Comparison of ENCODE assay signal across 16 cellular contexts in genomic region chr16:69083306-69083941, GRCh38. TPM values are rescaled to one million over a fixed set of nuclear protein-coding genes. Genes with fewer than 3 reads are reported as not detected.
DNase-seq lines count a peak whose midpoint lies in the region; ATAC-seq, FAIRE-seq and TF ChIP-seq lines count a peak whose summit lies in the region.
"Had no signal": no experiment of that assay in that cellular context is flagged by ENCODE, and none has a peak within 500 bp of the region (broad histone marks: within the 10 kb centered on the region; RNA-seq: fewer than 3 reads in every experiment).

No MANE protein-coding gene starts in this region.

- no peak overlapping the region for H3K4me3 ChIP-seq in HEK293 (ENCODE audit: low read depth, low read length)
- H3K4me3 ChIP-seq in K562: no peak overlapping the region
- no peak overlapping the region for H3K4me3 ChIP-seq in mesenchymal stem cell (ENCODE audit: insufficient read depth in 1 of 2, low read depth in 1 of 2, low read length in 2 of 2)
- H3K4me3 ChIP-seq: BLaER1, coronary artery, heart left ventricle had no signal

- DNase-seq in ELF-1 (ENCODE audit: low read depth, low spot score) (peak; percentile 48), K562 (ENCODE audit: extremely low read depth in 1 of 4, low spot score in 3 of 4) (no peak), mesenchymal stem cell (no peak), GDM1 (lab: John Stamatoyannopoulos, UW) (no peak), CD14-positive monocyte (ENCODE audit: low spot score) (no peak), natural killer cell (no peak)
- DNase-seq: activated gamma-delta T cell, aorta, heart left ventricle, NCI-H1105 treated with DMSO at 0.1 percent for 48 hours had no signal

- H4K20me1 ChIP-seq in K562 (replicated peaks; ENCODE audit: control insufficient read depth, insufficient read depth, low read length): no peaks in the 10 kb centered on the region
- H4K20me1 ChIP-seq: BLaER1 had no signal

- H3K23ac ChIP-seq in mesenchymal stem cell (ENCODE audit: low read length in 2 of 2): no peak overlapping the region

- H3K9me3 ChIP-seq in HEK293 (ENCODE audit: control insufficient read depth, insufficient read depth, low read depth, low read length) (no peaks in the 10 kb centered on the region), K562 (replicated peaks; ENCODE audit: control insufficient read depth, insufficient read depth, low read depth, low read length) (no peaks in the 10 kb centered on the region), mesenchymal stem cell (ENCODE audit: control insufficient read depth, low read length) (no peaks in the 10 kb centered on the region)
- H3K9me3 ChIP-seq: BLaER1, heart left ventricle had no signal

- no peak overlapping the region for H2AFZ ChIP-seq in K562 (ENCODE audit: low read depth, low read length)
- H2AFZ ChIP-seq in mesenchymal stem cell (ENCODE audit: low read depth, low read length): no peak overlapping the region

- TF ChIP-seq CTCF in HEK293 (tag by site-specific recombination; IDR thresholded peaks at IDR 0.05) (no peak), K562 (IDR thresholded peaks at IDR 0.05 in 2 of 3, conservative IDR thresholded peaks at IDR 0.05 in 1 of 3; ENCODE audit: insufficient read depth in 2 of 3, low read depth in 1 of 3, low read length in 3 of 3) (peak; percentile 32 to 48 (median 40); a peak in 4 of 6 replicates), CD14-positive monocyte (IDR thresholded peaks at IDR 0.05) (no peak), natural killer cell (IDR thresholded peaks at IDR 0.05) (no peak)

- no peak overlapping the region for H2BK15ac ChIP-seq in mesenchymal stem cell (ENCODE audit: low read depth, poor library complexity, severe bottlenecking)

- TF ChIP-seq POLR2A in K562 (conservative IDR thresholded peaks at IDR 0.05): no peak

- H3K9me3 Mint-ChIP-seq in CD14-positive monocyte (peaks cover 0 to 5% (median 0%) of the 10 kb centered on the region in 7 donors), natural killer cell (no peaks in the 10 kb centered on the region)
- H3K9me3 Mint-ChIP-seq: stimulated activated naive CD8-positive, alpha-beta T cell treated with anti-CD3 and anti-CD28 coated beads, Interleukin-15, Interleukin-2, amounts not matched to agents 100 ng/mL and 50 ng/mL, for 24 hours had no signal

- TF ChIP-seq RAD21 in K562 (CRISPR knock-in tag; conservative IDR thresholded peaks at IDR 0.05 in 1 of 2, IDR thresholded peaks at IDR 0.05 in 1 of 2): no peak; a peak in 1 of 4 replicates

- no peaks in the 10 kb centered on the region for H3K79me1 ChIP-seq in mesenchymal stem cell (replicated peaks; ENCODE audit: low read length, poor library complexity, severe bottlenecking)

- TF ChIP-seq EP300 in K562 (IDR thresholded peaks at IDR 0.05; ENCODE audit: low read length): no peak

- no peak overlapping the region for H2BK120ac ChIP-seq in mesenchymal stem cell (ENCODE audit: low read depth, low read length)

- no peak overlapping the region for H2BK12ac ChIP-seq in mesenchymal stem cell (ENCODE audit: low read length in 2 of 2)

- H3K4me2 ChIP-seq in K562 (ENCODE audit: insufficient read depth, low read length) (no peak overlapping the region), mesenchymal stem cell (ENCODE audit: low read length, poor library complexity, severe bottlenecking) (no peak overlapping the region)
- H3K4me2 ChIP-seq: BLaER1 had no signal

- no peak overlapping the region for H3K4ac ChIP-seq in mesenchymal stem cell (ENCODE audit: low read depth in 1 of 2, low read length in 2 of 2)

- no TSS peak for BruUV-seq in K562 (replicated peaks; lab: Mats Ljungman, UMichigan)

- peak; percentile 35 for FAIRE-seq in K562 (lab: Jason Lieb, UNC)

- no peaks in the 10 kb centered on the region for H3K4me1 ChIP-seq in HEK293 (ENCODE audit: control insufficient read depth, insufficient read depth, low read length)
- H3K4me1 ChIP-seq in K562 (replicated peaks in 1 of 2; ENCODE audit: control insufficient read depth in 2 of 2, insufficient read depth in 2 of 2, low read length in 2 of 2): peaks cover 0 to 4% of the 10 kb centered on the region in 2 experiments; a peak in 1 of 5 replicates
- H3K4me1 ChIP-seq in mesenchymal stem cell (ENCODE audit: control insufficient read depth, insufficient read depth, low read depth, low read length): peaks cover 11% of the 10 kb centered on the region

- H3K9ac ChIP-seq in K562 (ENCODE audit: insufficient read depth in 1 of 2, low read depth in 2 of 2, low read length in 2 of 2): no peak overlapping the region
- no peak overlapping the region for H3K9ac ChIP-seq in mesenchymal stem cell (ENCODE audit: low read length)
- H3K9ac ChIP-seq: BLaER1 had no signal

- ATAC-seq in K562 (peak; percentile 87), natural killer cell (no peak), HG02938 (IDR thresholded peaks at IDR 0.05; ENCODE audit: unreplicated experiment) (no peak)

- H3K36me3 Mint-ChIP-seq in CD14-positive monocyte (peaks cover 19 to 32% of the 10 kb centered on the region in 2 donors), natural killer cell (no peaks in the 10 kb centered on the region)

- in situ Hi-C loops in K562 (cut with MboI): no loop called here

- H3K27me3 Mint-ChIP-seq in CD14-positive monocyte (ENCODE audit: low read depth in 3 of 3): no peaks in the 10 kb centered on the region
- no peaks in the 10 kb centered on the region for H3K27me3 Mint-ChIP-seq in natural killer cell (ENCODE audit: low read depth in 2 of 2)
- H3K27me3 Mint-ChIP-seq: progenitor cell of endocrine pancreas; stimulated activated naive CD8-positive, alpha-beta T cell treated with anti-CD3 and anti-CD28 coated beads, Interleukin-15, Interleukin-2, amounts not matched to agents 100 ng/mL and 50 ng/mL, for 24 hours had no signal

- CTCF ChIA-PET in HEK293 (lab: Yijun Ruan, JAX) (interaction anchor here (0.9 to 1.6 kb wide), 2 partner anchors 28 to 173 kb away, joined by 3 to 5 read pairs; no protein-coding TSS in a partner anchor), K562 (lab: Yijun Ruan, JAX; ENCODE audit: low intra/inter-chr PET ratio) (no interaction called here)

- intact Hi-C loops in K562 (cut with micrococcal nuclease): no loop called here
- intact Hi-C loops in CD14-positive monocyte (cut with micrococcal nuclease): no loop called here
- intact Hi-C loops in natural killer cell (cut with micrococcal nuclease): no loop called here

- WGBS in K562 (ENCODE audit: insufficient coverage, low coverage, missing lambda C conversion rate): 78% methylated on average over 16 of the region's 16 CpGs
- 98% methylated on average over 13 of the region's 16 CpGs for WGBS in mesenchymal stem cell

- POLR2A ChIA-PET in HEK293 (lab: Yijun Ruan, JAX) (no interaction called here), K562 (lab: Yijun Ruan, JAX) (no interaction called here)

- H3K4me1 Mint-ChIP-seq in CD14-positive monocyte (peaks cover 8% of the 10 kb centered on the region), natural killer cell (no peaks in the 10 kb centered on the region)

- no peak overlapping the region for H3K4me3 Mint-ChIP-seq in CD14-positive monocyte
- H3K4me3 Mint-ChIP-seq in natural killer cell: no peak overlapping the region
- H3K4me3 Mint-ChIP-seq: stimulated activated naive CD8-positive, alpha-beta T cell treated with anti-CD3 and anti-CD28 coated beads, Interleukin-15, Interleukin-2, amounts not matched to agents 100 ng/mL and 50 ng/mL, for 24 hours had no signal

- H2BK5ac ChIP-seq in mesenchymal stem cell (ENCODE audit: low read depth, low read length, poor library complexity, severe bottlenecking): no peak overlapping the region

- H4K91ac ChIP-seq in mesenchymal stem cell (ENCODE audit: low read length): no peak overlapping the region

- no peak overlapping the region for H3K14ac ChIP-seq in mesenchymal stem cell (ENCODE audit: low read length in 2 of 2)

- H2AK5ac ChIP-seq in mesenchymal stem cell (ENCODE audit: low read length, severe bottlenecking): peak overlapping the region; percentile 60

- no peaks in the 10 kb centered on the region for H3K79me2 ChIP-seq in K562 (ENCODE audit: control insufficient read depth, insufficient read depth, low read length)

- H3K36me3 ChIP-seq in HEK293 (ENCODE audit: control insufficient read depth in 2 of 2, insufficient read depth in 1 of 2, low read length in 2 of 2): no peaks in the 10 kb centered on the region; a peak in 1 of 3 replicates
- no peaks in the 10 kb centered on the region for H3K36me3 ChIP-seq in K562 (ENCODE audit: control insufficient read depth, insufficient read depth, low read length)
- peaks cover 8 to 12% of the 10 kb centered on the region in 2 experiments for H3K36me3 ChIP-seq in mesenchymal stem cell (ENCODE audit: control insufficient read depth in 1 of 2, insufficient read depth in 2 of 2, low read depth in 1 of 2, low read length in 2 of 2)

- H3K27me3 ChIP-seq in K562 (ENCODE audit: control insufficient read depth in 2 of 2, insufficient read depth in 2 of 2, low read length in 2 of 2) (no peaks in the 10 kb centered on the region), mesenchymal stem cell (ENCODE audit: control insufficient read depth in 1 of 2, insufficient read depth in 1 of 2, low read length in 2 of 2) (no peaks in the 10 kb centered on the region)
- H3K27me3 ChIP-seq: BLaER1, heart left ventricle had no signal

- H4K8ac ChIP-seq in mesenchymal stem cell (ENCODE audit: low read length): no peak overlapping the region

- H3K27ac ChIP-seq in HEK293 (ENCODE audit: extremely low read depth, low read depth, low read length): no peak overlapping the region
- H3K27ac ChIP-seq in K562 (ENCODE audit: extremely low read depth, low read depth, low read length): no peak overlapping the region
- no peak overlapping the region for H3K27ac ChIP-seq in mesenchymal stem cell (ENCODE audit: low read length, poor library complexity, severe bottlenecking)
- H3K27ac ChIP-seq: BLaER1, coronary artery, heart left ventricle had no signal

- H3K18ac ChIP-seq in mesenchymal stem cell (ENCODE audit: low read depth in 1 of 2, low read length in 2 of 2): no peak overlapping the region

- H3K27ac Mint-ChIP-seq in CD14-positive monocyte (no peak overlapping the region), natural killer cell (no peak overlapping the region)
- H3K27ac Mint-ChIP-seq: progenitor cell of endocrine pancreas; stimulated activated naive CD8-positive, alpha-beta T cell treated with anti-CD3 and anti-CD28 coated beads, Interleukin-15, Interleukin-2, amounts not matched to agents 100 ng/mL and 50 ng/mL, for 24 hours had no signal

- peaks cover 4% of the 10 kb centered on the region for H3K9me1 ChIP-seq in K562 (ENCODE audit: control insufficient read depth, insufficient read depth, low read length)

RNA-seq across cellular contexts. Expression of gene HAS3, which starts 22.0 kb away (rescaled TPM):
- 0.88 and 1.3 TPM in 2 replicates for total RNA-seq in K562 (2011; cell fraction: chromatin; rRNA removed; ENCODE audit: low replicate concordance)
- 0.92 and 1.2 TPM in 2 replicates for total RNA-seq in K562 (2011; cell fraction: nucleolus; rRNA removed)
- 0.53 and 1.2 TPM in 2 replicates for total RNA-seq in K562 (2011; cell fraction: nucleoplasm; rRNA removed)
- total RNA-seq in K562 (2014; rRNA removed) (0.04 and 0.09 TPM in 2 replicates), K562 (2014; rRNA removed; fragmentation: Illumina TruSeq; extraction: Trizol) (0.07 and 0.10 TPM in 2 replicates), K562 (2015; rRNA removed; fragmentation: Illumina TruSeq; extraction: Trizol) (0.14 and 0.23 TPM in 2 replicates), K562 (2021) (0.33 and 0.38 TPM in 2 replicates), natural killer cell (1 to 10 TPM; 1.8 to 2.5 (median 2.3) TPM)
- polyA plus RNA-seq in K562 (2011; rRNA removed) (0.22 and 0.29 TPM in 2 replicates), K562 (2014; fragmentation: Illumina TruSeq; extraction: Trizol) (0.18 and 0.19 TPM in 2 replicates), K562 (2014; fragmentation: Nextera tagmentation; extraction: Ambion mirVana) (under 1 TPM in 1 of 2 experiments, not detected in 1; 0.04 TPM), K562 (2014; rRNA removed) (0.12 and 0.13 TPM in 2 replicates), CD14-positive monocyte (not detected)
- polyA plus RNA-seq in K562 (2011; cell fraction: cytosol; rRNA removed): 0.19 and 0.49 TPM in 2 replicates
- polyA plus RNA-seq in K562 (2011; cell fraction: nucleus; rRNA removed): 0.42 and 0.95 TPM in 2 replicates
- 0.21 and 0.29 TPM in 2 replicates for polyA plus RNA-seq in K562 (2012)
- 0.18 and 0.53 TPM in 2 replicates for polyA minus RNA-seq in K562 (2011; rRNA and poly(A)+ RNA removed)
- not detected in 2 replicates for polyA minus RNA-seq in K562 (2011; cell fraction: cytosol; rRNA and poly(A)+ RNA removed)
- polyA minus RNA-seq in K562 (2011; cell fraction: nucleus; rRNA and poly(A)+ RNA removed): 0.67 and 0.78 TPM in 2 replicates
- polyA plus RNA-seq in mesenchymal stem cell (2013, experiment 1 of 2): 0.06 TPM
- 0.10 TPM for polyA plus RNA-seq in mesenchymal stem cell (2013, experiment 2 of 2)

RNA-seq across cellular contexts. Expression of gene CHTF8, which starts 49.0 kb away (rescaled TPM):
- total RNA-seq in K562 (2011; cell fraction: chromatin; rRNA removed; ENCODE audit: low replicate concordance): 68.1 and 102 TPM in 2 replicates
- 51.5 and 64.2 TPM in 2 replicates for total RNA-seq in K562 (2011; cell fraction: nucleolus; rRNA removed)
- total RNA-seq in K562 (2011; cell fraction: nucleoplasm; rRNA removed): 54.0 and 55.2 TPM in 2 replicates
- total RNA-seq in K562 (2014; rRNA removed) (45.9 and 54.0 TPM in 2 replicates), K562 (2014; rRNA removed; fragmentation: Illumina TruSeq; extraction: Trizol) (99.5 and 108 TPM in 2 replicates), K562 (2015; rRNA removed; fragmentation: Illumina TruSeq; extraction: Trizol) (108 and 114 TPM in 2 replicates), K562 (2021) (115 and 118 TPM in 2 replicates), natural killer cell (10 to 100 TPM; 45.7 to 76.5 (median 74.2) TPM)
- polyA plus RNA-seq in K562 (2011; rRNA removed) (113 and 137 TPM in 2 replicates), K562 (2014; fragmentation: Illumina TruSeq; extraction: Trizol) (163 and 199 TPM in 2 replicates), K562 (2014; fragmentation: Nextera tagmentation; extraction: Ambion mirVana) (10 to 100 TPM; 20.2 to 21.5 TPM), K562 (2014; rRNA removed) (119 and 135 TPM in 2 replicates), CD14-positive monocyte (100 to 1,000 TPM; 158 to 172 TPM)
- 152 and 175 TPM in 2 replicates for polyA plus RNA-seq in K562 (2011; cell fraction: cytosol; rRNA removed)
- 68.8 and 84.4 TPM in 2 replicates for polyA plus RNA-seq in K562 (2011; cell fraction: nucleus; rRNA removed)
- 104 and 123 TPM in 2 replicates for polyA plus RNA-seq in K562 (2012)
- polyA minus RNA-seq in K562 (2011; rRNA and poly(A)+ RNA removed): 72.2 and 93.8 TPM in 2 replicates
- 58.9 and 64.5 TPM in 2 replicates for polyA minus RNA-seq in K562 (2011; cell fraction: cytosol; rRNA and poly(A)+ RNA removed)
- polyA minus RNA-seq in K562 (2011; cell fraction: nucleus; rRNA and poly(A)+ RNA removed): 16.3 and 30.5 TPM in 2 replicates
- 68.6 TPM for polyA plus RNA-seq in mesenchymal stem cell (2013, experiment 1 of 2)
- 67.4 TPM for polyA plus RNA-seq in mesenchymal stem cell (2013, experiment 2 of 2)

RNA-seq across cellular contexts. Expression of gene UTP4, which starts 49.0 kb away (rescaled TPM):
- 147 and 152 TPM in 2 replicates for total RNA-seq in K562 (2011; cell fraction: chromatin; rRNA removed; ENCODE audit: low replicate concordance)
- 65.1 and 69.4 TPM in 2 replicates for total RNA-seq in K562 (2011; cell fraction: nucleolus; rRNA removed)
- 79.9 and 80.1 TPM in 2 replicates for total RNA-seq in K562 (2011; cell fraction: nucleoplasm; rRNA removed)
- total RNA-seq in K562 (2014; rRNA removed) (46.1 and 51.8 TPM in 2 replicates), K562 (2014; rRNA removed; fragmentation: Illumina TruSeq; extraction: Trizol) (49.8 and 53.7 TPM in 2 replicates), K562 (2015; rRNA removed; fragmentation: Illumina TruSeq; extraction: Trizol) (50.7 and 55.3 TPM in 2 replicates), K562 (2021) (140 and 145 TPM in 2 replicates), natural killer cell (10 to 100 TPM; 23.2 to 42.6 (median 36.3) TPM)
- polyA plus RNA-seq in K562 (2011; rRNA removed) (134 and 203 TPM in 2 replicates), K562 (2014; fragmentation: Illumina TruSeq; extraction: Trizol) (157 and 191 TPM in 2 replicates), K562 (2014; fragmentation: Nextera tagmentation; extraction: Ambion mirVana) (100 to 1,000 TPM; 152 to 195 TPM), K562 (2014; rRNA removed) (116 and 138 TPM in 2 replicates), CD14-positive monocyte (10 to 100 TPM; 19.6 to 27.8 TPM)
- 143 and 174 TPM in 2 replicates for polyA plus RNA-seq in K562 (2011; cell fraction: cytosol; rRNA removed)
- 104 TPM in 2 replicates for polyA plus RNA-seq in K562 (2011; cell fraction: nucleus; rRNA removed)
- 83.1 and 121 TPM in 2 replicates for polyA plus RNA-seq in K562 (2012)
- polyA minus RNA-seq in K562 (2011; rRNA and poly(A)+ RNA removed): 216 and 350 TPM in 2 replicates
- polyA minus RNA-seq in K562 (2011; cell fraction: cytosol; rRNA and poly(A)+ RNA removed): 68.4 and 96.7 TPM in 2 replicates
- 32.4 and 52.9 TPM in 2 replicates for polyA minus RNA-seq in K562 (2011; cell fraction: nucleus; rRNA and poly(A)+ RNA removed)
- polyA plus RNA-seq in mesenchymal stem cell (2013, experiment 1 of 2): 27.9 TPM
- polyA plus RNA-seq in mesenchymal stem cell (2013, experiment 2 of 2): 27.8 TPM

Comparison
In these comparisons a context has a peak if more than half of its experiments do, and no peak if none do; other contexts are left out.
1. CTCF ChIP-seq: peak in K562 (3 of 3); none in HEK293 (single experiment), CD14-positive monocyte (single experiment) and natural killer cell (single experiment).